1 cellular context compared by ENCODE assay signal in the genomic region with DNA sequence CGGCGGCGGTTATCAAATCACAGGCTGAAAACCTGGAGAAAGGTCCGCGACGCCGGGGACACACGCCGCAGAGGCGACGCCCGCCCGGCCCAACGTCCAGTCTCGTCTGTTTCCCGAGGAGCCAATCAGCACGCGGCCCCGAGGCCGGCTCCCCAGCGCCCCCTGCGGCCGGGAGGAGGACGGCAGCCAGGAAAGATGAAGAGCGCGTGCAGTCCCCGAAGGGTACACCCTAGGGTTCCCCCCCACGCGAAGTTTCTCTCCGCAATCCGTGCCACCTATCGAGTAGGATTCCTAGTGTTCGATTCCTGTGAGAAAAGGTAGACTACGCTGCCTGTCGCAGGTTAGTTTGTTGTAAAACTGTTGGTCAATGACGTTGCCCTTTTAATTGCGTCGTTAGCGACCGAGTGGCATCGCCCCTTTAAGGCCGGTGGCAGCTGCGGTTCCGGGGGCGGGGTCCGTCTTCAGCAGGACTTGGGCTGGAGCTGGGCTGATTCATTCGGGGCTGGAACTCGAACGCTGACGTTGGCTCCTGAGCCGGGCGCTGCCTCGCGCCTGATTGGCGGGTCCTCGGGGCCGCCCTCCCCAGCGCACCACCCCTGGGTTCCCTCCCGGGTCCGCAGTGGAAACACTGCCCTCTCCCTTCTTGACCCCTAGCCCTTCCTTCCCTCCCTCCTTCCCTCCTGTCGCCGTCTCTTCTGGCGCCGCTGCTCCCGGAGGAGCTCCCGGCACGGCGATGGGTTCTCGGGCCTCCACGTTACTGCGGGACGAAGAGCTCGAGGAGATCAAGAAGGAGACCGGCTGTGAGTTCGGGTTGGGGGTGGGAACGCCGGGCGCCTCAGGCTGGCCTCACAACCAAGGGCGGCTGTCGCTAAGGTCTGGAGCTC.
TF ChIP-seq lines count a peak whose summit lies in the region.

Gene CHP1 (plus strand): TSS at position 619 of the 884 bp plus-strand sequence. CDS start 115 bp downstream, at position 734.
Gene EXD1 (minus strand): TSS at position 108 of the 884 bp plus-strand sequence. CDS start 4,182 bp downstream, outside the sequence.

TF ChIP-seq in K562, 482 proteins besides CTCF, POLR2A, EP300 and RAD21 (continued from another document and continues in another):
- TF ChIP-seq CBX5 (IDR thresholded peaks at IDR 0.05; ENCODE audit: borderline replicate concordance, low read depth) (no peak), NRF1 (conservative IDR thresholded peaks at IDR 0.05 in 1 of 2, IDR thresholded peaks at IDR 0.05 in 1 of 2) (peak; percentile 78 to 79), PHF20 (IDR thresholded peaks at IDR 0.05; ENCODE audit: partially characterized antibody) (peak; percentile 66), GTF2E2 (tag; IDR thresholded peaks at IDR 0.05) (peak; percentile 78), GTF2F1 (IDR thresholded peaks at IDR 0.05; ENCODE audit: low read depth, low read length) (no peak), ATF1 (CRISPR knock-in tag; IDR thresholded peaks at IDR 0.05) (peak; percentile 68; the same call in 1 of the 2 replicates), ATF1 (tag; IDR thresholded peaks at IDR 0.05) (peak; percentile 93), RBBP5 (IDR thresholded peaks at IDR 0.05; ENCODE audit: borderline replicate concordance, insufficient read depth, low read length, poor library complexity, severe bottlenecking) (peak; percentile 85), HOXB6 (CRISPR knock-in tag; IDR thresholded peaks at IDR 0.05; ENCODE audit: borderline replicate concordance) (no peak), HES1 (IDR thresholded peaks at IDR 0.05; ENCODE audit: low read depth) (0 out of 2 replicates have a peak, but pooled peaks have one; percentile 6), FOXA1 (IDR thresholded peaks at IDR 0.05; ENCODE audit: borderline replicate concordance) (no peak), ARHGAP35 (IDR thresholded peaks at IDR 0.05; ENCODE audit: partially characterized antibody) (no peak), CREBBP (IDR thresholded peaks at IDR 0.05; ENCODE audit: low read depth, low read length) (no peak), THRA (IDR thresholded peaks at IDR 0.05) (no peak), ZNF785 (CRISPR knock-in tag; IDR thresholded peaks at IDR 0.05) (no peak), MECOM (CRISPR knock-in tag; IDR thresholded peaks at IDR 0.05) (no peak), U2AF1 (optimal IDR thresholded peaks at IDR 0.05; ENCODE audit: low read depth, low read length) (no peak), EGR1 (conservative IDR thresholded peaks at IDR 0.05) (peak; percentile 72), CBFA2T2 (conservative IDR thresholded peaks at IDR 0.05) (no peak), MTA2 (IDR thresholded peaks at IDR 0.05; ENCODE audit: low read depth) (no peak), SMAD3 (CRISPR knock-in tag; conservative IDR thresholded peaks at IDR 0.05) (peak; percentile 77), GABPB2 (CRISPR knock-in tag; conservative IDR thresholded peaks at IDR 0.05) (no peak), TCF3 (CRISPR knock-in tag; IDR thresholded peaks at IDR 0.05) (peak; percentile 62), SIX5 (IDR thresholded peaks at IDR 0.05; ENCODE audit: borderline replicate concordance in 1 of 2, insufficient read depth in 1 of 2, low read depth in 1 of 2, low read length in 2 of 2) (no peak), RCOR1 (IDR thresholded peaks at IDR 0.05; ENCODE audit: borderline replicate concordance in 1 of 2, low read depth in 2 of 2, low read length in 2 of 2) (peak in 1 of 2 experiments; percentile 45; a peak in 1 of 4 replicates), ETV1 (tag; conservative IDR thresholded peaks at IDR 0.05; ENCODE audit: low read depth) (peak; percentile 51; the same call in 1 of the 2 replicates), HEY1 (CRISPR knock-in tag; IDR thresholded peaks at IDR 0.05; ENCODE audit: borderline replicate concordance) (no peak), PPARD (CRISPR knock-in tag; IDR thresholded peaks at IDR 0.05) (no peak), MNT (conservative IDR thresholded peaks at IDR 0.05) (peak; percentile 90 to 94), TRIM24 (IDR thresholded peaks at IDR 0.05) (peak in 1 of 2 experiments; percentile 38; a peak in 2 of 4 replicates), BRD4 (IDR thresholded peaks at IDR 0.05) (0 out of 2 replicates have a peak, but pooled peaks have one; percentile 2), TGIF2 (CRISPR knock-in tag; IDR thresholded peaks at IDR 0.05) (no peak), ETV6 (IDR thresholded peaks at IDR 0.05; ENCODE audit: borderline replicate concordance in 1 of 2, low read depth in 2 of 2, low read length in 1 of 2) (no peak), ETV6 (CRISPR knock-in tag; IDR thresholded peaks at IDR 0.05; ENCODE audit: borderline replicate concordance) (peak; percentile 95; the same call in 1 of the 2 replicates), NEUROD1 (IDR thresholded peaks at IDR 0.05; ENCODE audit: borderline replicate concordance, low read depth, low read length, partially characterized antibody) (peak; percentile 95), NFYB (IDR thresholded peaks at IDR 0.05; ENCODE audit: extremely low read depth, insufficient read length) (peak; percentile 82), SLC30A9 (CRISPR knock-in tag; IDR thresholded peaks at IDR 0.05) (no peak), DEAF1 (CRISPR knock-in tag; IDR thresholded peaks at IDR 0.05) (no peak), CBFB (CRISPR knock-in tag; IDR thresholded peaks at IDR 0.05) (peak; percentile 95)
- TF ChIP-seq, protein P1, sequence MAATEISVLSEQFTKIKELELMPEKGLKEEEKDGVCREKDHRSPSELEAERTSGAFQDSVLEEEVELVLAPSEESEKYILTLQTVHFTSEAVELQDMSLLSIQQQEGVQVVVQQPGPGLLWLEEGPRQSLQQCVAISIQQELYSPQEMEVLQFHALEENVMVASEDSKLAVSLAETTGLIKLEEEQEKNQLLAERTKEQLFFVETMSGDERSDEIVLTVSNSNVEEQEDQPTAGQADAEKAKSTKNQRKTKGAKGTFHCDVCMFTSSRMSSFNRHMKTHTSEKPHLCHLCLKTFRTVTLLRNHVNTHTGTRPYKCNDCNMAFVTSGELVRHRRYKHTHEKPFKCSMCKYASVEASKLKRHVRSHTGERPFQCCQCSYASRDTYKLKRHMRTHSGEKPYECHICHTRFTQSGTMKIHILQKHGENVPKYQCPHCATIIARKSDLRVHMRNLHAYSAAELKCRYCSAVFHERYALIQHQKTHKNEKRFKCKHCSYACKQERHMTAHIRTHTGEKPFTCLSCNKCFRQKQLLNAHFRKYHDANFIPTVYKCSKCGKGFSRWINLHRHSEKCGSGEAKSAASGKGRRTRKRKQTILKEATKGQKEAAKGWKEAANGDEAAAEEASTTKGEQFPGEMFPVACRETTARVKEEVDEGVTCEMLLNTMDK (IDR thresholded peaks at IDR 0.05; ENCODE audit: borderline replicate concordance, insufficient read depth, low read depth, low read length, poor library complexity, severe bottlenecking): peak; percentile 76
- TF ChIP-seq, protein P2, sequence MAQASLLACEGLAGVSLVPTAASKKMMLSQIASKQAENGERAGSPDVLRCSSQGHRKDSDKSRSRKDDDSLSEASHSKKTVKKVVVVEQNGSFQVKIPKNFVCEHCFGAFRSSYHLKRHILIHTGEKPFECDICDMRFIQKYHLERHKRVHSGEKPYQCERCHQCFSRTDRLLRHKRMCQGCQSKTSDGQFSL (CRISPR knock-in tag; IDR thresholded peaks at IDR 0.05): peak; percentile 98
- TF ChIP-seq, protein P2 (tag; IDR thresholded peaks at IDR 0.05): peak in 1 of 2 experiments; percentile 79; a peak in 2 of 4 replicates
- TF ChIP-seq, protein P3, sequence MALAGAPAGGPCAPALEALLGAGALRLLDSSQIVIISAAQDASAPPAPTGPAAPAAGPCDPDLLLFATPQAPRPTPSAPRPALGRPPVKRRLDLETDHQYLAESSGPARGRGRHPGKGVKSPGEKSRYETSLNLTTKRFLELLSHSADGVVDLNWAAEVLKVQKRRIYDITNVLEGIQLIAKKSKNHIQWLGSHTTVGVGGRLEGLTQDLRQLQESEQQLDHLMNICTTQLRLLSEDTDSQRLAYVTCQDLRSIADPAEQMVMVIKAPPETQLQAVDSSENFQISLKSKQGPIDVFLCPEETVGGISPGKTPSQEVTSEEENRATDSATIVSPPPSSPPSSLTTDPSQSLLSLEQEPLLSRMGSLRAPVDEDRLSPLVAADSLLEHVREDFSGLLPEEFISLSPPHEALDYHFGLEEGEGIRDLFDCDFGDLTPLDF (CRISPR knock-in tag; IDR thresholded peaks at IDR 0.05): peak; percentile 84
- TF ChIP-seq, protein P4, sequence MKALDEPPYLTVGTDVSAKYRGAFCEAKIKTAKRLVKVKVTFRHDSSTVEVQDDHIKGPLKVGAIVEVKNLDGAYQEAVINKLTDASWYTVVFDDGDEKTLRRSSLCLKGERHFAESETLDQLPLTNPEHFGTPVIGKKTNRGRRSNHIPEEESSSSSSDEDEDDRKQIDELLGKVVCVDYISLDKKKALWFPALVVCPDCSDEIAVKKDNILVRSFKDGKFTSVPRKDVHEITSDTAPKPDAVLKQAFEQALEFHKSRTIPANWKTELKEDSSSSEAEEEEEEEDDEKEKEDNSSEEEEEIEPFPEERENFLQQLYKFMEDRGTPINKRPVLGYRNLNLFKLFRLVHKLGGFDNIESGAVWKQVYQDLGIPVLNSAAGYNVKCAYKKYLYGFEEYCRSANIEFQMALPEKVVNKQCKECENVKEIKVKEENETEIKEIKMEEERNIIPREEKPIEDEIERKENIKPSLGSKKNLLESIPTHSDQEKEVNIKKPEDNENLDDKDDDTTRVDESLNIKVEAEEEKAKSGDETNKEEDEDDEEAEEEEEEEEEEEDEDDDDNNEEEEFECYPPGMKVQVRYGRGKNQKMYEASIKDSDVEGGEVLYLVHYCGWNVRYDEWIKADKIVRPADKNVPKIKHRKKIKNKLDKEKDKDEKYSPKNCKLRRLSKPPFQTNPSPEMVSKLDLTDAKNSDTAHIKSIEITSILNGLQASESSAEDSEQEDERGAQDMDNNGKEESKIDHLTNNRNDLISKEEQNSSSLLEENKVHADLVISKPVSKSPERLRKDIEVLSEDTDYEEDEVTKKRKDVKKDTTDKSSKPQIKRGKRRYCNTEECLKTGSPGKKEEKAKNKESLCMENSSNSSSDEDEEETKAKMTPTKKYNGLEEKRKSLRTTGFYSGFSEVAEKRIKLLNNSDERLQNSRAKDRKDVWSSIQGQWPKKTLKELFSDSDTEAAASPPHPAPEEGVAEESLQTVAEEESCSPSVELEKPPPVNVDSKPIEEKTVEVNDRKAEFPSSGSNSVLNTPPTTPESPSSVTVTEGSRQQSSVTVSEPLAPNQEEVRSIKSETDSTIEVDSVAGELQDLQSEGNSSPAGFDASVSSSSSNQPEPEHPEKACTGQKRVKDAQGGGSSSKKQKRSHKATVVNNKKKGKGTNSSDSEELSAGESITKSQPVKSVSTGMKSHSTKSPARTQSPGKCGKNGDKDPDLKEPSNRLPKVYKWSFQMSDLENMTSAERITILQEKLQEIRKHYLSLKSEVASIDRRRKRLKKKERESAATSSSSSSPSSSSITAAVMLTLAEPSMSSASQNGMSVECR (CRISPR knock-in tag; IDR thresholded peaks at IDR 0.05): peak; percentile 92
- TF ChIP-seq, protein P5, sequence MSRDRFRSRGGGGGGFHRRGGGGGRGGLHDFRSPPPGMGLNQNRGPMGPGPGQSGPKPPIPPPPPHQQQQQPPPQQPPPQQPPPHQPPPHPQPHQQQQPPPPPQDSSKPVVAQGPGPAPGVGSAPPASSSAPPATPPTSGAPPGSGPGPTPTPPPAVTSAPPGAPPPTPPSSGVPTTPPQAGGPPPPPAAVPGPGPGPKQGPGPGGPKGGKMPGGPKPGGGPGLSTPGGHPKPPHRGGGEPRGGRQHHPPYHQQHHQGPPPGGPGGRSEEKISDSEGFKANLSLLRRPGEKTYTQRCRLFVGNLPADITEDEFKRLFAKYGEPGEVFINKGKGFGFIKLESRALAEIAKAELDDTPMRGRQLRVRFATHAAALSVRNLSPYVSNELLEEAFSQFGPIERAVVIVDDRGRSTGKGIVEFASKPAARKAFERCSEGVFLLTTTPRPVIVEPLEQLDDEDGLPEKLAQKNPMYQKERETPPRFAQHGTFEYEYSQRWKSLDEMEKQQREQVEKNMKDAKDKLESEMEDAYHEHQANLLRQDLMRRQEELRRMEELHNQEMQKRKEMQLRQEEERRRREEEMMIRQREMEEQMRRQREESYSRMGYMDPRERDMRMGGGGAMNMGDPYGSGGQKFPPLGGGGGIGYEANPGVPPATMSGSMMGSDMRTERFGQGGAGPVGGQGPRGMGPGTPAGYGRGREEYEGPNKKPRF (IDR thresholded peaks at IDR 0.05; ENCODE audit: low read depth, low read length): no peak
